In genomic region chr6:28502709-28503305, GRCh38 we compare ENCODE assay signal across 2 cellular contexts. TPM values are rescaled to one million over a fixed set of nuclear protein-coding genes. Genes with fewer than 3 reads are reported as not detected.
"Had no signal": no experiment of that assay in that cellular context is flagged by ENCODE, and none has a peak within 500 bp of the region (broad histone marks: within the 10 kb centered on the region; RNA-seq: fewer than 3 reads in every experiment).

No MANE protein-coding gene starts in this region.

RNA-seq across cellular contexts. Expression of gene GPX6, which starts 12.8 kb away (rescaled TPM):
- total RNA-seq: G401, GM12878 had no signal
- polyA plus RNA-seq: GM12878 had no signal

RNA-seq across cellular contexts. Expression of gene GPX5, which starts 22.9 kb away (rescaled TPM):
- total RNA-seq: G401, GM12878 had no signal
- polyA plus RNA-seq: GM12878 had no signal
